Comparison of ENCODE assay signal across 17 cellular contexts in genomic region chr15:66737243-66738010, GRCh38. TPM values are rescaled to one million over a fixed set of nuclear protein-coding genes. Genes with fewer than 3 reads are reported as not detected.
DNase-seq lines count a peak whose midpoint lies in the region; ATAC-seq, FAIRE-seq and TF ChIP-seq lines count a peak whose summit lies in the region.
"Had no signal": no experiment of that assay in that cellular context is flagged by ENCODE, and none has a peak within 500 bp of the region (broad histone marks: within the 10 kb centered on the region; RNA-seq: fewer than 3 reads in every experiment).

No MANE protein-coding gene starts in this region.

- TF ChIP-seq CTCF in cardiac muscle cell (IDR thresholded peaks at IDR 0.05; ENCODE audit: low read depth, low read length), result no peak
- TF ChIP-seq CTCF in right atrium auricular region (IDR thresholded peaks at IDR 0.05), result no peak
- no peak for TF ChIP-seq CTCF in kidney (IDR thresholded peaks at IDR 0.05; ENCODE audit: borderline replicate concordance, extremely low read depth, insufficient read depth)
- no peak for TF ChIP-seq CTCF in upper lobe of left lung (IDR thresholded peaks at IDR 0.05)

- no peak overlapping the region for H3K4me3 ChIP-seq in cardiac muscle cell
- H3K4me3 ChIP-seq in right atrium auricular region, result no peak overlapping the region
- no peak overlapping the region for H3K4me3 ChIP-seq in kidney (ENCODE audit: low read length in 2 of 2)
- peak overlapping the region in 1 of 4 donors; percentile 23 for H3K4me3 ChIP-seq in upper lobe of left lung
- H3K4me3 ChIP-seq: GM23248, K562 had no signal

- WGBS in upper lobe of left lung, 2 donors, result 40 to 66% methylated on average over 11 of the region's 11 CpGs

- DNase-seq in cardiac muscle cell (ENCODE audit: low read depth in 1 of 2, low spot score in 1 of 2) (no peak), right atrium auricular region (ENCODE audit: low spot score) (no peak), kidney (peak; percentile 50), posterior vena cava (ENCODE audit: low spot score) (peak; percentile 79), upper lobe of left lung (no peak), kidney tubule cell (ENCODE audit: low spot score) (no peak), DMS 273 treated with DMSO at 0.1 percent for 48 hours (lab: John Stamatoyannopoulos, UW) (no peak), NCI-H2081 treated with DMSO at 0.1 percent for 48 hours (lab: John Stamatoyannopoulos, UW) (no peak)
- DNase-seq: CD4-positive, alpha-beta T cell; GM23248; MV-4-11; NCI-H1417; NCI-H1930; NCI-H2171; NCI-H748 treated with DMSO at 0.1 percent for 48 hours had no signal

- no peak for ATAC-seq in upper lobe of left lung (ENCODE audit: low FRiP score in 2 of 2)
- ATAC-seq: K562 had no signal

- H3K4me1 ChIP-seq in cardiac muscle cell (ENCODE audit: low read depth), result peaks cover 50% of the 10 kb centered on the region
- peaks cover 0 to 49% of the 10 kb centered on the region in 2 donors for H3K4me1 ChIP-seq in right atrium auricular region
- H3K4me1 ChIP-seq in kidney (ENCODE audit: control insufficient read depth in 1 of 2, insufficient read depth in 1 of 2, low read depth in 1 of 2, low read length in 2 of 2), result peaks cover 13 to 24% of the 10 kb centered on the region in 2 donors
- peaks cover 41 to 85% (median 83%) of the 10 kb centered on the region in 4 donors for H3K4me1 ChIP-seq in upper lobe of left lung

- H3K36me3 ChIP-seq in cardiac muscle cell (peaks cover 9% of the 10 kb centered on the region), right atrium auricular region (no peaks in the 10 kb centered on the region), kidney (ENCODE audit: control insufficient read depth in 1 of 2, insufficient read depth in 2 of 2, low read length in 2 of 2) (no peaks in the 10 kb centered on the region), upper lobe of left lung (peaks cover 0 to 27% (median 0%) of the 10 kb centered on the region in 4 donors)

- H3K27ac ChIP-seq in cardiac muscle cell (peak overlapping the region; percentile 37), right atrium auricular region (no peak overlapping the region), kidney (ENCODE audit: low read depth in 2 of 2, low read length in 2 of 2) (no peak overlapping the region), upper lobe of left lung (peak overlapping the region; percentile 40 to 78 (median 55))
- H3K27ac ChIP-seq: 22Rv1, GM23248 had no signal

- FAIRE-seq in kidney (lab: Jason Lieb, UNC), result no peak
- FAIRE-seq: K562 had no signal

- TF ChIP-seq POLR2A in upper lobe of left lung (IDR thresholded peaks at IDR 0.05), result no peak

- no peak overlapping the region for H3K9ac ChIP-seq in kidney (ENCODE audit: low read length in 2 of 2)
- H3K9ac ChIP-seq: GM23248 had no signal

- H3K9me3 ChIP-seq in cardiac muscle cell (ENCODE audit: low read depth), result no peaks in the 10 kb centered on the region
- no peaks in the 10 kb centered on the region for H3K9me3 ChIP-seq in right atrium auricular region
- H3K9me3 ChIP-seq in kidney (ENCODE audit: control insufficient read depth in 1 of 2, low read length in 2 of 2), result no peaks in the 10 kb centered on the region
- H3K9me3 ChIP-seq in upper lobe of left lung, result no peaks in the 10 kb centered on the region

- no peak for TF ChIP-seq EP300 in upper lobe of left lung (IDR thresholded peaks at IDR 0.05)

- no peaks in the 10 kb centered on the region for H3K27me3 ChIP-seq in cardiac muscle cell
- H3K27me3 ChIP-seq in right atrium auricular region, result no peaks in the 10 kb centered on the region
- no peaks in the 10 kb centered on the region for H3K27me3 ChIP-seq in upper lobe of left lung

- intact Hi-C loops in kidney (cut with DNase I) (no loop called here), posterior vena cava (cut with DNase I) (no loop called here)

RNA-seq across cellular contexts. Expression of gene SMAD6, which starts 35.4 kb away (rescaled TPM):
- total RNA-seq in cardiac muscle cell, result 232 and 274 TPM in 2 replicates
- polyA plus RNA-seq in cardiac muscle cell, result 106 and 155 TPM in 2 replicates
- 100 to 1,000 TPM in 1 of 2 donors, 10 to 100 TPM in 1; 20.8 to 104 TPM for total RNA-seq in right atrium auricular region
- total RNA-seq in kidney, result 23.0 TPM
- 15.4 TPM for polyA plus RNA-seq in kidney (ENCODE audit: insufficient read depth, low read depth, low replicate concordance)
- 10 to 100 TPM; 17.4 to 18.4 TPM for total RNA-seq in posterior vena cava
- total RNA-seq in upper lobe of left lung, result 100 to 1,000 TPM in 3 of 6 donors, 10 to 100 TPM in 3; 76.6 to 377 (median 102) TPM

Comparison
In these comparisons a context has a peak if more than half of its experiments do, and no peak if none do; other contexts are left out.
1. H3K27ac ChIP-seq: peak in cardiac muscle cell (single experiment) and upper lobe of left lung (4 of 4); none in right atrium auricular region (0 of 2) and kidney (0 of 2).
2. DNase-seq: peak in kidney (single experiment) and posterior vena cava (single experiment); none in cardiac muscle cell (0 of 2), right atrium auricular region (single experiment), upper lobe of left lung (0 of 2), kidney tubule cell (single experiment), DMS 273 treated with DMSO at 0.1 percent for 48 hours (single experiment) and NCI-H2081 treated with DMSO at 0.1 percent for 48 hours (single experiment).